In genomic region chr15:76931397-76932089, GRCh38 we compare ENCODE assay signal across 8 cellular contexts. TPM values are rescaled to one million over a fixed set of nuclear protein-coding genes. Genes with fewer than 3 reads are reported as not detected.
DNase-seq lines count a peak whose midpoint lies in the region; ATAC-seq and TF ChIP-seq lines count a peak whose summit lies in the region.

RCN2 (plus strand) TSS chr15:76931749; CDS start chr15:76931842, 93 bp downstream.

- H3K4me1 Mint-ChIP-seq in naive B cell: peaks cover 20 to 32% (median 21%) of the 10 kb centered on the region in 3 donors
- peaks cover 20% of the 10 kb centered on the region for H3K4me1 Mint-ChIP-seq in stimulated activated effector memory CD8-positive, alpha-beta T cell treated with anti-CD3 and anti-CD28 coated beads, Interleukin-12 subunit alpha, Interleukin-12 subunit beta, amount 100 ng/mL, for 72 hours

- H3K4me3 ChIP-seq in LNCaP clone FGC (ENCODE audit: low read depth, low read length): peak within 1 kb of the TSS; percentile 82

- H3K27ac Mint-ChIP-seq in naive B cell: peak within 1 kb of the TSS; percentile 87 to 98 (median 95)
- peak within 1 kb of the TSS; percentile 78 for H3K27ac Mint-ChIP-seq in stimulated activated effector memory CD8-positive, alpha-beta T cell treated with anti-CD3 and anti-CD28 coated beads, Interleukin-12 subunit alpha, Interleukin-12 subunit beta, amount 100 ng/mL, for 72 hours

- H3K9me3 Mint-ChIP-seq in naive B cell: no peaks in the 10 kb centered on the region
- H3K9me3 Mint-ChIP-seq in stimulated activated effector memory CD8-positive, alpha-beta T cell treated with anti-CD3 and anti-CD28 coated beads, Interleukin-12 subunit alpha, Interleukin-12 subunit beta, amount 100 ng/mL, for 72 hours: no peaks in the 10 kb centered on the region

- ATAC-seq in naive B cell (ENCODE audit: low read depth in 2 of 2): peak; percentile 91 to 92
- ATAC-seq in stimulated activated effector memory CD8-positive, alpha-beta T cell treated with anti-CD3 and anti-CD28 coated beads, Interleukin-12 subunit alpha, Interleukin-12 subunit beta, amount 100 ng/mL, for 72 hours: peak; percentile 99

- no peaks in the 10 kb centered on the region for H3K27me3 Mint-ChIP-seq in naive B cell

- peak; percentile 94 for DNase-seq in EL
- peak; percentile 93 for DNase-seq in H4 (ENCODE audit: low spot score)
- DNase-seq in LNCaP clone FGC (ENCODE audit: low read depth): peak; percentile 86
- peak; percentile 98 for DNase-seq in RPMI8226
- peak; percentile 84 to 88 for DNase-seq in activated T-helper 1 cell treated with anti-CD3 and anti-CD28 coated beads, Interleukin-2, amount 50 U/mL, for 16 hours (ENCODE audit: low read depth in 1 of 2, low spot score in 1 of 2)
- peak; percentile 95 for DNase-seq in fibroblast of gingiva (ENCODE audit: low read depth)
- DNase-seq in naive B cell: peak; percentile 94
- DNase-seq in stimulated activated effector memory CD8-positive, alpha-beta T cell treated with anti-CD3 and anti-CD28 coated beads, Interleukin-12 subunit alpha, Interleukin-12 subunit beta, amount 100 ng/mL, for 72 hours (ENCODE audit: low spot score in 2 of 2): peak; percentile 89 to 96

- peaks cover 0 to 5% of the 10 kb centered on the region in 2 donors for H3K36me3 Mint-ChIP-seq in naive B cell
- H3K36me3 Mint-ChIP-seq in stimulated activated effector memory CD8-positive, alpha-beta T cell treated with anti-CD3 and anti-CD28 coated beads, Interleukin-12 subunit alpha, Interleukin-12 subunit beta, amount 100 ng/mL, for 72 hours: peaks cover 39% of the 10 kb centered on the region

- peak within 1 kb of the TSS; percentile 81 to 98 (median 94) for H3K4me3 Mint-ChIP-seq in naive B cell
- H3K4me3 Mint-ChIP-seq in stimulated activated effector memory CD8-positive, alpha-beta T cell treated with anti-CD3 and anti-CD28 coated beads, Interleukin-12 subunit alpha, Interleukin-12 subunit beta, amount 100 ng/mL, for 72 hours: peak within 1 kb of the TSS; percentile 71

- no peak for TF ChIP-seq CTCF in LNCaP clone FGC (IDR thresholded peaks at IDR 0.05; ENCODE audit: control insufficient read depth, extremely low read depth, insufficient read depth)

RNA-seq across cellular contexts. Expression of gene RCN2, which starts in this region (rescaled TPM):
- 121 and 168 TPM in 2 replicates for total RNA-seq in H4 (2014; rRNA removed; shearing (Covaris generic))
- 10 to 100 TPM; 54.0 to 79.2 (median 61.9) TPM for polyA plus RNA-seq in naive B cell (ENCODE audit: low read depth in 6 of 6)

Comparison
In these comparisons a context has a peak if more than half of its experiments do, and no peak if none do; other contexts are left out.
1. Peak in every context shown above with its lines: DNase-seq, ATAC-seq and H3K4me3 ChIP-seq.